ENCODE assay signal across 8 cellular contexts in genomic region chr1:52927219-52928082, GRCh38. TPM values are rescaled to one million over a fixed set of nuclear protein-coding genes. Genes with fewer than 3 reads are reported as not detected.
A peak's percentile ranks its signal among the peaks of the same experiment; 100 is the strongest.
DNase-seq lines count a peak whose midpoint lies in the region; ATAC-seq and TF ChIP-seq lines count a peak whose summit lies in the region.

SCP2 (plus strand) TSS chr1:52927276; CDS start chr1:52927397, 121 bp downstream.

- H3K4me1 Mint-ChIP-seq in activated naive CD8-positive, alpha-beta T cell treated with anti-CD3 and anti-CD28 coated beads for 36 hours, result peaks cover 9% of the 10 kb centered on the region

- H3K79me2 ChIP-seq in parathyroid adenoma, result peaks cover 4% of the 10 kb centered on the region

- intact Hi-C loops in Right ventricle myocardium inferior (cut with DNase I), result loop anchor here (2.0 to 5.0 kb wide), 2 partner anchors 227 to 270 kb away; partner anchors contain the start of gene CPT2

- H3K27me3 ChIP-seq in BE2C, result no peaks in the 10 kb centered on the region
- H3K27me3 ChIP-seq in parathyroid adenoma (ENCODE audit: control insufficient read depth, insufficient read depth, low read length), result no peaks in the 10 kb centered on the region
- no peaks in the 10 kb centered on the region for H3K27me3 ChIP-seq in thymus (ENCODE audit: control insufficient read depth, insufficient read depth)

- DNase-seq in BE2C (peak; percentile 76), Right ventricle myocardium inferior (ENCODE audit: missing footprints) (peak; percentile 93)
- DNase-seq in activated naive CD8-positive, alpha-beta T cell treated with anti-CD3 and anti-CD28 coated beads for 36 hours, result peak; percentile 77

- peak; percentile 82 for ATAC-seq in GM19351 (IDR thresholded peaks at IDR 0.05; ENCODE audit: unreplicated experiment)
- peak; percentile 90 for ATAC-seq in SK-N-SH treated with all-trans-retinoic acid at 6 μM for 48 hours
- ATAC-seq in Right ventricle myocardium inferior, result peak; percentile 96

- H3K36me3 ChIP-seq in BE2C (no peaks in the 10 kb centered on the region), parathyroid adenoma (ENCODE audit: control insufficient read depth, insufficient read depth, low read length) (no peaks in the 10 kb centered on the region), thymus (ENCODE audit: control insufficient read depth, insufficient read depth) (no peaks in the 10 kb centered on the region)

- H3K27me3 Mint-ChIP-seq in activated naive CD8-positive, alpha-beta T cell treated with anti-CD3 and anti-CD28 coated beads for 36 hours, result no peaks in the 10 kb centered on the region

- TF ChIP-seq EP300 in Ishikawa (IDR thresholded peaks at IDR 0.05; ENCODE audit: borderline replicate concordance), result no peak

- TF ChIP-seq CTCF in BE2C (IDR thresholded peaks at IDR 0.05; ENCODE audit: low read depth, low read length) (no peak), parathyroid adenoma (IDR thresholded peaks at IDR 0.05) (no peak)

- peak within 1 kb of the TSS; percentile 71 for H3K27ac ChIP-seq in parathyroid adenoma
- H3K27ac ChIP-seq in thymus (ENCODE audit: low read depth), result peak within 1 kb of the TSS; percentile 42

- WGBS in thymus, result 2% methylated on average over 68 of the region's 68 CpGs

- H3K27ac Mint-ChIP-seq in activated naive CD8-positive, alpha-beta T cell treated with anti-CD3 and anti-CD28 coated beads for 36 hours, result peak within 1 kb of the TSS; percentile 29

- peak within 1 kb of the TSS; percentile 93 for H3K4me2 ChIP-seq in parathyroid adenoma (ENCODE audit: low read length)

- no peaks in the 10 kb centered on the region for H3K9me3 ChIP-seq in BE2C
- H3K9me3 ChIP-seq in parathyroid adenoma (ENCODE audit: control insufficient read depth, low read length), result no peaks in the 10 kb centered on the region
- H3K9me3 ChIP-seq in thymus (ENCODE audit: control insufficient read depth), result no peaks in the 10 kb centered on the region

- no peak for TF ChIP-seq RAD21 in Ishikawa (IDR thresholded peaks at IDR 0.05; ENCODE audit: low read depth)

- H3K4me3 Mint-ChIP-seq in activated naive CD8-positive, alpha-beta T cell treated with anti-CD3 and anti-CD28 coated beads for 36 hours, result peak within 1 kb of the TSS; percentile 83

- H3K9me3 Mint-ChIP-seq in activated naive CD8-positive, alpha-beta T cell treated with anti-CD3 and anti-CD28 coated beads for 36 hours, result no peaks in the 10 kb centered on the region

- H2AFZ ChIP-seq in parathyroid adenoma, result peak within 1 kb of the TSS; percentile 94

- H3K4me3 ChIP-seq in BE2C (ENCODE audit: low read depth, low read length) (peak within 1 kb of the TSS; percentile 62), parathyroid adenoma (ENCODE audit: low read depth, low read length) (peak within 1 kb of the TSS; percentile 84), thymus (ENCODE audit: low read length) (peak within 1 kb of the TSS; percentile 67)

- H3K36me3 Mint-ChIP-seq in activated naive CD8-positive, alpha-beta T cell treated with anti-CD3 and anti-CD28 coated beads for 36 hours, result peaks cover 6% of the 10 kb centered on the region

- H3K4me1 ChIP-seq in BE2C (no peaks in the 10 kb centered on the region), parathyroid adenoma (no peaks in the 10 kb centered on the region), thymus (ENCODE audit: control insufficient read depth, insufficient read depth, low read length) (peaks cover 4% of the 10 kb centered on the region)

- H3K9ac ChIP-seq in parathyroid adenoma, result peak within 1 kb of the TSS; percentile 28

TF ChIP-seq in Ishikawa, 13 proteins besides CTCF, POLR2A, EP300 and RAD21:
- TF ChIP-seq EGR1 (IDR thresholded peaks at IDR 0.05) (no peak), TAF1 (IDR thresholded peaks at IDR 0.05; ENCODE audit: low read depth) (no peak), REST (IDR thresholded peaks at IDR 0.05; ENCODE audit: low read depth) (no peak), CREB1 (IDR thresholded peaks at IDR 0.05; ENCODE audit: low read depth) (no peak), CEBPB (IDR thresholded peaks at IDR 0.05) (no peak), ZBTB7A (IDR thresholded peaks at IDR 0.05; ENCODE audit: low read depth) (no peak), TEAD4 (IDR thresholded peaks at IDR 0.05) (no peak), YY1 (IDR thresholded peaks at IDR 0.05; ENCODE audit: low read depth) (peak; percentile 41; the same call in 1 of the 2 replicates), MAX (IDR thresholded peaks at IDR 0.05) (peak; percentile 71)

TF ChIP-seq in SK-N-SH treated with all-trans-retinoic acid at 6 μM for 48 hours, 23 proteins besides CTCF, POLR2A, EP300 and RAD21:
- TF ChIP-seq TCF4 (CRISPR knock-in tag; IDR thresholded peaks at IDR 0.05; ENCODE audit: borderline replicate concordance) (no peak), ZFP30 (CRISPR knock-in tag; IDR thresholded peaks at IDR 0.05) (no peak), TOX (CRISPR knock-in tag; IDR thresholded peaks at IDR 0.05; ENCODE audit: borderline replicate concordance) (no peak), CSDC2 (CRISPR knock-in tag; IDR thresholded peaks at IDR 0.05) (no peak), ESRRG (CRISPR knock-in tag; IDR thresholded peaks at IDR 0.05) (no peak)

RNA-seq across cellular contexts. Expression of gene SCP2, which starts in this region (rescaled TPM):
- polyA plus RNA-seq in BE2C (2012; ENCODE audit: insufficient read depth, insufficient read length, low read depth), result 24.1 TPM
- 10 to 100 TPM; 63.9 to 66.2 TPM for total RNA-seq in activated naive CD8-positive, alpha-beta T cell treated with anti-CD3 and anti-CD28 coated beads for 36 hours
- total RNA-seq in Right ventricle myocardium inferior, result 132 TPM
- polyA plus RNA-seq in thymus, result 179 TPM

Comparison
In these comparisons a context has a peak if more than half of its experiments do, and no peak if none do; other contexts are left out.
1. Peak in every context shown above with its lines: DNase-seq, ATAC-seq, H3K4me3 ChIP-seq and H3K27ac ChIP-seq.